In genomic region chr15:69679623-69680228, GRCh38 we compare ENCODE assay signal across 8 cellular contexts.
DNase-seq lines count a peak whose midpoint lies in the region; ATAC-seq and TF ChIP-seq lines count a peak whose summit lies in the region.

No MANE protein-coding gene starts in this region.

- POLR2A ChIA-PET in CD4-positive, alpha-beta T cell (lab: Charles Lee), result no interaction called here

- no peak for TF ChIP-seq CTCF in CD4-positive, alpha-beta T cell (IDR thresholded peaks at IDR 0.05)
- TF ChIP-seq CTCF in lower leg skin (IDR thresholded peaks at IDR 0.05), result no peak
- no peak for TF ChIP-seq CTCF in ascending aorta (IDR thresholded peaks at IDR 0.05)

- intact Hi-C loops in CD4-positive, alpha-beta T cell (cut with DNase I, micrococcal nuclease), result no loop called here
- intact Hi-C loops in lower leg skin (cut with DNase I; ENCODE audit: low total_unique reads), result no loop called here
- intact Hi-C loops in ascending aorta (cut with DNase I), result no loop called here

- TF ChIP-seq POLR2A in lower leg skin (IDR thresholded peaks at IDR 0.05), result no peak

- no peaks in the 10 kb centered on the region for H3K27me3 ChIP-seq in CD4-positive, alpha-beta T cell (ENCODE audit: control insufficient read depth, insufficient read depth, low read length)
- H3K27me3 ChIP-seq in ascending aorta, result no peaks in the 10 kb centered on the region

- H3K27ac ChIP-seq in CD4-positive, alpha-beta T cell (ENCODE audit: low read depth, low read length), result no peak overlapping the region
- no peak overlapping the region for H3K27ac ChIP-seq in ascending aorta

- no peaks in the 10 kb centered on the region for H3K9me3 ChIP-seq in CD4-positive, alpha-beta T cell (ENCODE audit: control insufficient read depth, low read length)
- peaks cover 4 to 10% of the 10 kb centered on the region in 2 donors for H3K9me3 ChIP-seq in ascending aorta

- no peaks in the 10 kb centered on the region for H3K4me1 ChIP-seq in ascending aorta

- peak; percentile 34 for ATAC-seq in CD4-positive, alpha-beta T cell (ENCODE audit: poor library complexity)
- ATAC-seq in GM19372 (IDR thresholded peaks at IDR 0.05; ENCODE audit: low read depth, unreplicated experiment), result peak; percentile 72
- peak; percentile 89 for ATAC-seq in HG03103 (IDR thresholded peaks at IDR 0.05; ENCODE audit: low read depth, unreplicated experiment)

- no peaks in the 10 kb centered on the region for H3K36me3 Mint-ChIP-seq in CD4-positive, alpha-beta T cell (ENCODE audit: low read depth)

- CTCF ChIA-PET in CD4-positive, alpha-beta T cell (lab: Charles Lee), result interaction anchor here (1.0 kb wide), 1 partner anchor 24 kb away, joined by 3 read pairs; no protein-coding TSS in a partner anchor

- H3K9me3 Mint-ChIP-seq in CD4-positive, alpha-beta T cell, result peaks cover 9% of the 10 kb centered on the region

- WGBS in lower leg skin, 2 donors, result 82 to 88% methylated on average over 9 of the region's 9 CpGs

- H3K4me1 Mint-ChIP-seq in CD4-positive, alpha-beta T cell (ENCODE audit: low read depth), result no peaks in the 10 kb centered on the region

- H3K4me3 ChIP-seq in lower leg skin (ENCODE audit: low read depth, poor library complexity, severe bottlenecking) (no peak overlapping the region), ascending aorta (no peak overlapping the region)

- no peak overlapping the region for H3K27ac Mint-ChIP-seq in CD4-positive, alpha-beta T cell

- H3K4me3 Mint-ChIP-seq in CD4-positive, alpha-beta T cell, result no peak overlapping the region

- H3K36me3 ChIP-seq in ascending aorta, result no peaks in the 10 kb centered on the region

- no peak for DNase-seq in CD4-positive, alpha-beta T cell
- peak; percentile 22 for DNase-seq in activated gamma-delta T cell treated with anti-CD3 and anti-CD28 coated beads, Interleukin-2, amount 50 U/mL, for 16 hours (ENCODE audit: low read depth)
- DNase-seq in lower leg skin (ENCODE audit: low spot score in 2 of 2) (no peak), AML-193 (lab: John Stamatoyannopoulos, UW) (no peak), ascending aorta (ENCODE audit: low spot score in 2 of 2) (no peak), hippocampal formation (lab: John Stamatoyannopoulos, UW) (no peak)

- H3K27me3 Mint-ChIP-seq in CD4-positive, alpha-beta T cell, result no peaks in the 10 kb centered on the region

Comparison
In these comparisons a context has a peak if more than half of its experiments do, and no peak if none do; other contexts are left out.
1. ATAC-seq: peak in every context shown above with its lines; median percentile 89 in HG03103; 72 in GM19372; 34 in CD4-positive, alpha-beta T cell.